In genomic region chr12:12614342-12614741, GRCh38 we compare ENCODE assay signal across 17 cellular contexts. TPM values are rescaled to one million over a fixed set of nuclear protein-coding genes. Genes with fewer than 3 reads are reported as not detected.
DNase-seq lines count a peak whose midpoint lies in the region; ATAC-seq and TF ChIP-seq lines count a peak whose summit lies in the region.
"Had no signal": no experiment of that assay in that cellular context is flagged by ENCODE, and none has a peak within 500 bp of the region (broad histone marks: within the 10 kb centered on the region; RNA-seq: fewer than 3 reads in every experiment).

No MANE protein-coding gene starts in this region.

- ATAC-seq in CD4-positive, CD25-positive, alpha-beta regulatory T cell (ENCODE audit: low read depth in 2 of 2): no peak
- ATAC-seq in T-cell (replicated peaks in 1 of 4): no peak
- no peak for ATAC-seq in foreskin keratinocyte

- H3K27me3 ChIP-seq in CD4-positive, CD25-positive, alpha-beta regulatory T cell (ENCODE audit: control insufficient read depth, insufficient read depth, low read length): no peaks in the 10 kb centered on the region
- no peaks in the 10 kb centered on the region for H3K27me3 ChIP-seq in foreskin keratinocyte

- intact Hi-C loops in Calu3 (cut with micrococcal nuclease; ENCODE audit: unreplicated experiment): no loop called here

- H3K27me3 Mint-ChIP-seq in activated T-cell treated with anti-CD3 and anti-CD28 coated beads, Interleukin-2, amount 50 U/mL, for 24 hours: no peaks in the 10 kb centered on the region
- no peaks in the 10 kb centered on the region for H3K27me3 Mint-ChIP-seq in CD4-positive, CD25-positive, alpha-beta regulatory T cell
- H3K27me3 Mint-ChIP-seq in T-cell (no peaks in the 10 kb centered on the region), glutamatergic neuron (ENCODE audit: unreplicated experiment) (peaks cover 6% of the 10 kb centered on the region), Calu3 (ENCODE audit: unreplicated experiment) (no peaks in the 10 kb centered on the region)

- peak overlapping the region; percentile 79 for H3K27ac Mint-ChIP-seq in activated T-cell treated with anti-CD3 and anti-CD28 coated beads, Interleukin-2, amount 50 U/mL, for 24 hours
- H3K27ac Mint-ChIP-seq in CD4-positive, CD25-positive, alpha-beta regulatory T cell: peak overlapping the region in 2 of 3 donors; percentile 42 to 79
- H3K27ac Mint-ChIP-seq in T-cell (peak overlapping the region; percentile 59 to 81), glutamatergic neuron (ENCODE audit: unreplicated experiment) (peak overlapping the region; percentile 28), Calu3 (ENCODE audit: unreplicated experiment) (no peak overlapping the region)

- peak overlapping the region; percentile 3 for H3K4me3 Mint-ChIP-seq in activated T-cell treated with anti-CD3 and anti-CD28 coated beads, Interleukin-2, amount 50 U/mL, for 24 hours
- H3K4me3 Mint-ChIP-seq in CD4-positive, CD25-positive, alpha-beta regulatory T cell: peak overlapping the region; percentile 62 to 99 (median 95)
- peak overlapping the region; percentile 17 to 96 (median 79) for H3K4me3 Mint-ChIP-seq in T-cell
- H3K4me3 Mint-ChIP-seq in glutamatergic neuron (ENCODE audit: unreplicated experiment): peak overlapping the region; percentile 20
- H3K4me3 Mint-ChIP-seq in Calu3 (ENCODE audit: low read depth, unreplicated experiment): no peak overlapping the region

- peak overlapping the region; percentile 3 for H3K27ac ChIP-seq in CD4-positive, CD25-positive, alpha-beta regulatory T cell (ENCODE audit: insufficient read depth, low read length, poor library complexity, severe bottlenecking)
- H3K27ac ChIP-seq in foreskin keratinocyte: no peak overlapping the region
- H3K27ac ChIP-seq: PC-9 had no signal

- H3K4me1 Mint-ChIP-seq in activated T-cell treated with anti-CD3 and anti-CD28 coated beads, Interleukin-2, amount 50 U/mL, for 24 hours (ENCODE audit: low read depth): peaks cover 63% of the 10 kb centered on the region
- peaks cover 29 to 80% (median 48%) of the 10 kb centered on the region in 4 donors for H3K4me1 Mint-ChIP-seq in CD4-positive, CD25-positive, alpha-beta regulatory T cell
- H3K4me1 Mint-ChIP-seq in T-cell (peaks cover 65 to 72% (median 70%) of the 10 kb centered on the region in 3 donors), glutamatergic neuron (ENCODE audit: low read depth, unreplicated experiment) (peaks cover 24% of the 10 kb centered on the region), Calu3 (ENCODE audit: low read depth, unreplicated experiment) (peaks cover 27% of the 10 kb centered on the region)

- H3K36me3 ChIP-seq in CD4-positive, CD25-positive, alpha-beta regulatory T cell (ENCODE audit: control insufficient read depth, insufficient read depth, low read length): peaks cover 2% of the 10 kb centered on the region

- POLR2A ChIA-PET in T-cell (lab: Charles Lee): interaction anchor here in 1 of 2 donors (0.5 kb wide), 1 partner anchor 185 kb away, joined by 3 read pairs; no protein-coding TSS in a partner anchor

- H3K9me3 ChIP-seq in CD4-positive, CD25-positive, alpha-beta regulatory T cell (ENCODE audit: control insufficient read depth in 2 of 2, low read length in 2 of 2): no peaks in the 10 kb centered on the region

- H3K4me3 ChIP-seq in CD4-positive, CD25-positive, alpha-beta regulatory T cell (ENCODE audit: low read depth, low read length): no peak overlapping the region
- H3K4me3 ChIP-seq: PC-9 had no signal

- no peak for TF ChIP-seq CTCF in glutamatergic neuron (IDR thresholded peaks at IDR 0.05; ENCODE audit: partially characterized antibody, unreplicated experiment)
- TF ChIP-seq CTCF in Calu3 (IDR thresholded peaks at IDR 0.05; ENCODE audit: unreplicated experiment): no peak
- TF ChIP-seq CTCF in foreskin keratinocyte (conservative IDR thresholded peaks at IDR 0.05): no peak

- CTCF ChIA-PET in T-cell (lab: Charles Lee): interaction anchor here (0.5 to 0.7 kb wide), 4 partner anchors 65 to 237 kb away, joined by 3 to 5 read pairs (median 4); no protein-coding TSS in a partner anchor
- CTCF ChIA-PET in Calu3 (lab: Charles Lee): interaction anchor here (0.5 to 0.7 kb wide), 3 partner anchors 13 to 24 kb away, joined by 3 to 5 read pairs (median 4); no protein-coding TSS in a partner anchor

- peaks cover 57% of the 10 kb centered on the region for H3K36me3 Mint-ChIP-seq in activated T-cell treated with anti-CD3 and anti-CD28 coated beads, Interleukin-2, amount 50 U/mL, for 24 hours (ENCODE audit: low read depth)
- H3K36me3 Mint-ChIP-seq in CD4-positive, CD25-positive, alpha-beta regulatory T cell: peaks cover 13% of the 10 kb centered on the region
- H3K36me3 Mint-ChIP-seq in T-cell (peaks cover 11% of the 10 kb centered on the region), glutamatergic neuron (ENCODE audit: unreplicated experiment) (no peaks in the 10 kb centered on the region), Calu3 (ENCODE audit: insufficient read depth, unreplicated experiment) (peaks cover 19% of the 10 kb centered on the region)

- peaks cover 56% of the 10 kb centered on the region for H3K4me1 ChIP-seq in CD4-positive, CD25-positive, alpha-beta regulatory T cell (ENCODE audit: control insufficient read depth, insufficient read depth, low read length, poor library complexity, severe bottlenecking)
- peaks cover 8% of the 10 kb centered on the region for H3K4me1 ChIP-seq in foreskin keratinocyte

- H3K9me3 Mint-ChIP-seq in activated T-cell treated with anti-CD3 and anti-CD28 coated beads, Interleukin-2, amount 50 U/mL, for 24 hours: no peaks in the 10 kb centered on the region
- no peaks in the 10 kb centered on the region for H3K9me3 Mint-ChIP-seq in CD4-positive, CD25-positive, alpha-beta regulatory T cell
- H3K9me3 Mint-ChIP-seq in T-cell (no peaks in the 10 kb centered on the region), glutamatergic neuron (ENCODE audit: unreplicated experiment) (peaks cover 16% of the 10 kb centered on the region), Calu3 (ENCODE audit: low read depth, unreplicated experiment) (no peaks in the 10 kb centered on the region)

- BruUV-seq in Calu3 (replicated peaks; lab: Mats Ljungman, UMichigan): no TSS peak

- no peak for DNase-seq in activated T-cell treated with anti-CD3 and anti-CD28 coated beads, Interleukin-2, amount 50 U/mL, for 24 hours
- DNase-seq in activated T-cell treated with anti-CD3 and anti-CD28 coated beads, Interleukin-2, amount 50 U/mL, for 1 hour: no peak
- DNase-seq in CD4-positive, CD25-positive, alpha-beta regulatory T cell: no peak
- DNase-seq in T-cell (no peak), glutamatergic neuron (no peak), Calu3 (no peak), foreskin keratinocyte (no peak), iPS-NIHi7 (ENCODE audit: extremely low spot score) (no peak)
- DNase-seq: DMS153, EL, IMR-90, NCI-H1417, NCI-H1930, NCI-H2171, NCI-H446 treated with DMSO at 0.1 percent for 48 hours, NCI-H774, PC-9 had no signal

RNA-seq across cellular contexts. Expression of gene CREBL2, which starts 2.7 kb away (rescaled TPM):
- total RNA-seq in CD4-positive, CD25-positive, alpha-beta regulatory T cell: 27.5 TPM
- 10 to 100 TPM; 60.7 to 73.4 (median 66.5) TPM for polyA plus RNA-seq in CD4-positive, CD25-positive, alpha-beta regulatory T cell
- total RNA-seq in T-cell: 10 to 100 TPM; 24.4 to 37.2 (median 33.8) TPM
- total RNA-seq in glutamatergic neuron (ENCODE audit: unreplicated experiment): 31.9 TPM
- 17.0 and 20.4 TPM in 2 replicates for total RNA-seq in Calu3 (2022)
- total RNA-seq in foreskin keratinocyte: 17.5 and 17.8 TPM in 2 replicates
- polyA plus RNA-seq in foreskin keratinocyte: 8.3 and 9.4 TPM in 2 replicates

RNA-seq across cellular contexts. Expression of gene DUSP16, which starts 51.7 kb away (rescaled TPM):
- 108 TPM for total RNA-seq in CD4-positive, CD25-positive, alpha-beta regulatory T cell
- polyA plus RNA-seq in CD4-positive, CD25-positive, alpha-beta regulatory T cell: 10 to 100 TPM; 29.4 to 40.7 (median 30.2) TPM
- 10 to 100 TPM; 44.6 to 72.3 (median 61.0) TPM for total RNA-seq in T-cell
- total RNA-seq in glutamatergic neuron (ENCODE audit: unreplicated experiment): 39.0 TPM
- total RNA-seq in Calu3 (2022): 23.4 and 25.8 TPM in 2 replicates
- 12.4 and 15.0 TPM in 2 replicates for total RNA-seq in foreskin keratinocyte
- 3.9 and 4.0 TPM in 2 replicates for polyA plus RNA-seq in foreskin keratinocyte
